11 cellular contexts compared by ENCODE assay signal in genomic region chr10:88640186-88640585, GRCh38. TPM values are rescaled to one million over a fixed set of nuclear protein-coding genes. Genes with fewer than 3 reads are reported as not detected.
"Had no signal": no experiment of that assay in that cellular context is flagged by ENCODE, and none has a peak within 500 bp of the region (broad histone marks: within the 10 kb centered on the region; RNA-seq: fewer than 3 reads in every experiment).

No MANE protein-coding gene starts in this region.

- FAIRE-seq: H1, HepG2 had no signal

- H3K36me3 ChIP-seq: HAP-1 had no signal

- DNase-seq: H7, HFFc6, KBM-7 had no signal

- H3K4me3 ChIP-seq: GM23338, HAP-1 had no signal

- H3K9me3 ChIP-seq: HAP-1 had no signal

- H3K4me1 ChIP-seq: HAP-1 had no signal

- ATAC-seq: GM23338, HCT116, HepG2 had no signal

- H3K27ac ChIP-seq: HL-60 had no signal

RNA-seq across cellular contexts. Expression of gene LIPF, which starts 24.1 kb away (rescaled TPM):
- total RNA-seq: GM23338, H1, H7, HepG2, HFFc6, HT1080 had no signal
- polyA plus RNA-seq: GM23338, H1, HepG2, IgD-negative memory B cell had no signal

RNA-seq across cellular contexts. Expression of gene LIPJ, which starts 53.6 kb away (rescaled TPM):
- total RNA-seq: H1, H7, HepG2, HFFc6, HT1080 had no signal
- polyA plus RNA-seq: GM23338, H1, HepG2, IgD-negative memory B cell had no signal

RNA-seq across cellular contexts. Expression of gene RNLS, which starts 57.1 kb away (rescaled TPM):
- total RNA-seq: HepG2 had no signal
- polyA plus RNA-seq: HepG2 had no signal
